12 cellular contexts compared by ENCODE assay signal in genomic region chr14:22448035-22448904, GRCh38.
DNase-seq lines count a peak whose midpoint lies in the region; ATAC-seq and TF ChIP-seq lines count a peak whose summit lies in the region.
"Had no signal": no experiment of that assay in that cellular context is flagged by ENCODE, and none has a peak within 500 bp of the region (broad histone marks: within the 10 kb centered on the region; RNA-seq: fewer than 3 reads in every experiment).

No MANE protein-coding gene starts in this region.

- peaks cover 19% of the 10 kb centered on the region for H3K4me1 Mint-ChIP-seq in activated naive CD8-positive, alpha-beta T cell treated with anti-CD3 and anti-CD28 coated beads, Interleukin-2, amount 50 U/mL, for 24 hours
- H3K4me1 Mint-ChIP-seq in activated naive CD8-positive, alpha-beta T cell treated with anti-CD3 and anti-CD28 coated beads for 36 hours = no peaks in the 10 kb centered on the region
- peaks cover 7 to 15% of the 10 kb centered on the region in 2 experiments; a peak in 3 of 4 replicates for H3K4me1 Mint-ChIP-seq in H9

- H4K20me1 ChIP-seq in H9 (ENCODE audit: control insufficient read depth, insufficient read depth, insufficient read length) = no peaks in the 10 kb centered on the region

- H3K56ac ChIP-seq in H9 (ENCODE audit: insufficient read length, low read depth, low read length) = no peak overlapping the region

- H2AK5ac ChIP-seq in H9 (ENCODE audit: insufficient read length, low read length) = no peak overlapping the region

- H3K4ac ChIP-seq in H9 (ENCODE audit: low read depth, low read length) = no peak overlapping the region

- H3K27ac ChIP-seq in tibial nerve (peak overlapping the region in 3 of 4 donors; percentile 42 to 66 (median 57)), tibial artery (peak overlapping the region in 1 of 2 donors; percentile 10), H9 (ENCODE audit: insufficient read length, low read depth, low read length) (no peak overlapping the region)
- H3K27ac ChIP-seq: A549 had no signal

- no peak overlapping the region for H2BK15ac ChIP-seq in H9 (ENCODE audit: low read depth, low read length)

- no peaks in the 10 kb centered on the region for H3K79me1 ChIP-seq in H9 (ENCODE audit: insufficient read depth, low read depth, low read length, poor library complexity, severe bottlenecking)

- no peak overlapping the region for H3K18ac ChIP-seq in H9 (ENCODE audit: insufficient read length, low read depth, low read length)

- no peak overlapping the region for H2BK20ac ChIP-seq in H9 (ENCODE audit: low read depth, low read length, poor library complexity, severe bottlenecking)

- H3K9ac ChIP-seq in H9 (ENCODE audit: extremely low read depth, insufficient read length, low read length) = no peak overlapping the region

- 67 to 78% methylated on average over 10 of the region's 10 CpGs for WGBS in tibial nerve, 2 donors
- no CpG with 5 or more reads among the region's 10 CpGs for WGBS in H9 (ENCODE audit: extremely low coverage, insufficient read length, low lambda C conversion rate)

- ATAC-seq in activated naive CD8-positive, alpha-beta T cell treated with anti-CD3 and anti-CD28 coated beads, Interleukin-2, amount 50 U/mL, for 24 hours = no peak
- ATAC-seq in HG03066 (IDR thresholded peaks at IDR 0.05; ENCODE audit: low read depth, unreplicated experiment) = peak; percentile 77
- ATAC-seq: A549, HCT116 had no signal

- H3K4me3 Mint-ChIP-seq in activated naive CD8-positive, alpha-beta T cell treated with anti-CD3 and anti-CD28 coated beads, Interleukin-2, amount 50 U/mL, for 24 hours = no peak overlapping the region
- no peak overlapping the region for H3K4me3 Mint-ChIP-seq in activated naive CD8-positive, alpha-beta T cell treated with anti-CD3 and anti-CD28 coated beads for 36 hours
- no peak overlapping the region for H3K4me3 Mint-ChIP-seq in H9

- H3K23me2 ChIP-seq in H9 (ENCODE audit: insufficient read length, low read depth, low read length, poor library complexity, severe bottlenecking) = no peaks in the 10 kb centered on the region

- no peak overlapping the region for H3T11ph ChIP-seq in H9 (ENCODE audit: low read length)

- H3K9me3 Mint-ChIP-seq in activated naive CD8-positive, alpha-beta T cell treated with anti-CD3 and anti-CD28 coated beads, Interleukin-2, amount 50 U/mL, for 24 hours = no peaks in the 10 kb centered on the region
- H3K9me3 Mint-ChIP-seq in activated naive CD8-positive, alpha-beta T cell treated with anti-CD3 and anti-CD28 coated beads for 36 hours = no peaks in the 10 kb centered on the region
- no peaks in the 10 kb centered on the region for H3K9me3 Mint-ChIP-seq in H9

- no peak overlapping the region for H3K23ac ChIP-seq in H9 (ENCODE audit: insufficient read length, low read depth, low read length)

- no peak for TF ChIP-seq CTCF in tibial nerve (IDR thresholded peaks at IDR 0.05)
- no peak for TF ChIP-seq CTCF in tibial artery (IDR thresholded peaks at IDR 0.05)
- no peak for TF ChIP-seq CTCF in H9 (conservative IDR thresholded peaks at IDR 0.05)

- no peaks in the 10 kb centered on the region for H3K36me3 Mint-ChIP-seq in activated naive CD8-positive, alpha-beta T cell treated with anti-CD3 and anti-CD28 coated beads, Interleukin-2, amount 50 U/mL, for 24 hours (ENCODE audit: low read depth)
- no peaks in the 10 kb centered on the region for H3K36me3 Mint-ChIP-seq in activated naive CD8-positive, alpha-beta T cell treated with anti-CD3 and anti-CD28 coated beads for 36 hours
- H3K36me3 Mint-ChIP-seq in H9 (ENCODE audit: insufficient read depth in 1 of 3, low read depth in 3 of 3) = no peaks in the 10 kb centered on the region

- H3K27me3 ChIP-seq in tibial nerve = no peaks in the 10 kb centered on the region
- H3K27me3 ChIP-seq in tibial artery = no peaks in the 10 kb centered on the region
- H3K27me3 ChIP-seq in H9 (ENCODE audit: insufficient read depth, low read length) = no peaks in the 10 kb centered on the region

- peak overlapping the region; percentile 22 for H3K27ac Mint-ChIP-seq in activated naive CD8-positive, alpha-beta T cell treated with anti-CD3 and anti-CD28 coated beads, Interleukin-2, amount 50 U/mL, for 24 hours
- H3K27ac Mint-ChIP-seq in activated naive CD8-positive, alpha-beta T cell treated with anti-CD3 and anti-CD28 coated beads for 36 hours = no peak overlapping the region
- peak overlapping the region in 1 of 3 experiments; percentile 63; a peak in 1 of 7 replicates for H3K27ac Mint-ChIP-seq in H9

- no peak for TF ChIP-seq EP300 in tibial nerve (IDR thresholded peaks at IDR 0.05)

- no peak overlapping the region for H2AFZ ChIP-seq in H9 (ENCODE audit: low read length)

- no peaks in the 10 kb centered on the region for H3K36me3 ChIP-seq in tibial nerve
- H3K36me3 ChIP-seq in tibial artery = no peaks in the 10 kb centered on the region

- H3K4me2 ChIP-seq in H9 (ENCODE audit: insufficient read depth, insufficient read length, low read length) = no peak overlapping the region
- H3K4me2 ChIP-seq: A549 had no signal

- intact Hi-C loops in tibial artery (cut with DNase I; ENCODE audit: low total_unique reads) = no loop called here

- H3K14ac ChIP-seq in H9 (ENCODE audit: insufficient read depth, low read length) = no peak overlapping the region

- no peak overlapping the region for H4K8ac ChIP-seq in H9 (replicated peaks; ENCODE audit: insufficient read length, low read depth, low read length)

- no peak overlapping the region for H2BK12ac ChIP-seq in H9 (ENCODE audit: insufficient read length, low read depth, low read length)

- DNase-seq in activated naive CD8-positive, alpha-beta T cell treated with anti-CD3 and anti-CD28 coated beads, Interleukin-2, amount 50 U/mL, for 24 hours = no peak
- DNase-seq in activated naive CD8-positive, alpha-beta T cell treated with anti-CD3 and anti-CD28 coated beads for 36 hours = no peak
- peak; percentile 35 for DNase-seq in SKM-1 treated with dmso at 0.1 percent for 144 hours (lab: John Stamatoyannopoulos, UW; ENCODE audit: unreplicated experiment)
- DNase-seq in tibial nerve (ENCODE audit: low spot score in 2 of 2) = no peak
- DNase-seq in tibial artery = no peak
- no peak for DNase-seq in DMS53 (lab: John Stamatoyannopoulos, UW)
- no peak for DNase-seq in H9
- DNase-seq: activated gamma-delta T cell treated with Interleukin-2 at 50 U/mL for 16 hours had no signal

- H2BK120ac ChIP-seq in H9 (ENCODE audit: low read depth, low read length, poor library complexity, severe bottlenecking) = no peak overlapping the region

- no peak overlapping the region for H2BK5ac ChIP-seq in H9 (ENCODE audit: insufficient read length, low read length)

- no peak overlapping the region for H4K5ac ChIP-seq in H9 (ENCODE audit: insufficient read length, low read depth, low read length)

- H3K79me2 ChIP-seq in H9 (ENCODE audit: insufficient read depth, low read length) = no peaks in the 10 kb centered on the region

- H3K27me3 Mint-ChIP-seq in activated naive CD8-positive, alpha-beta T cell treated with anti-CD3 and anti-CD28 coated beads, Interleukin-2, amount 50 U/mL, for 24 hours = no peaks in the 10 kb centered on the region
- no peaks in the 10 kb centered on the region for H3K27me3 Mint-ChIP-seq in activated naive CD8-positive, alpha-beta T cell treated with anti-CD3 and anti-CD28 coated beads for 36 hours
- H3K27me3 Mint-ChIP-seq in H9 (ENCODE audit: low read depth) = no peaks in the 10 kb centered on the region

- no peak for TF ChIP-seq POLR2A in tibial nerve (IDR thresholded peaks at IDR 0.05)

- H3K4me3 ChIP-seq in tibial nerve (no peak overlapping the region), tibial artery (no peak overlapping the region)
- H3K4me3 ChIP-seq: A549, skin epidermis had no signal

- H3K4me1 ChIP-seq in tibial nerve = peaks cover 0 to 18% (median 7%) of the 10 kb centered on the region in 4 donors
- peaks cover 0 to 8% (median 4%) of the 10 kb centered on the region in 4 donors for H3K4me1 ChIP-seq in tibial artery
- H3K4me1 ChIP-seq in H9 (ENCODE audit: insufficient read depth, low read length) = no peaks in the 10 kb centered on the region
- H3K4me1 ChIP-seq: A549 had no signal

- H3K9me3 ChIP-seq in tibial nerve (no peaks in the 10 kb centered on the region), tibial artery (no peaks in the 10 kb centered on the region), H9 (ENCODE audit: control insufficient read depth, low read depth, low read length) (no peaks in the 10 kb centered on the region)
- H3K9me3 ChIP-seq: A549 had no signal

- H4K91ac ChIP-seq in H9 (ENCODE audit: insufficient read length, low read depth, low read length) = no peak overlapping the region
